1 cellular context compared by ENCODE assay signal in genomic region chr1:86445919-86446318, GRCh38.
TF ChIP-seq lines count a peak whose summit lies in the region.

No MANE protein-coding gene starts in this region.

TF ChIP-seq in K562, 482 proteins besides CTCF, POLR2A, EP300 and RAD21:
- TF ChIP-seq TARDBP (IDR thresholded peaks at IDR 0.05) (no peak), ZBED1 (IDR thresholded peaks at IDR 0.05) (no peak), SMARCB1 (IDR thresholded peaks at IDR 0.05; ENCODE audit: insufficient read length, low read depth) (no peak), MYC (IDR thresholded peaks at IDR 0.05; ENCODE audit: low read depth, low read length) (no peak), MYC (CRISPR knock-in tag; IDR thresholded peaks at IDR 0.05; ENCODE audit: borderline replicate concordance, low read depth) (no peak), ARHGAP35 (IDR thresholded peaks at IDR 0.05; ENCODE audit: partially characterized antibody) (no peak), KAT2B (IDR thresholded peaks at IDR 0.05; ENCODE audit: low read depth, low read length) (no peak), SRSF9 (IDR thresholded peaks at IDR 0.05; ENCODE audit: borderline replicate concordance, low read depth, low read length) (no peak), ZNF740 (CRISPR knock-in tag; IDR thresholded peaks at IDR 0.05) (no peak), ZNF740 (tag; IDR thresholded peaks at IDR 0.05) (no peak), SUPT5H (IDR thresholded peaks at IDR 0.05) (no peak), SAFB2 (IDR thresholded peaks at IDR 0.05; ENCODE audit: borderline replicate concordance, low read depth, low read length, severe bottlenecking) (no peak), HSF4 (CRISPR knock-in tag; IDR thresholded peaks at IDR 0.05; ENCODE audit: borderline replicate concordance) (no peak), PHF8 (IDR thresholded peaks at IDR 0.05; ENCODE audit: borderline replicate concordance, low read length) (no peak), GTF2A2 (tag; IDR thresholded peaks at IDR 0.05) (no peak), BRCA1 (IDR thresholded peaks at IDR 0.05) (no peak), BRCA1 (CRISPR knock-in tag; IDR thresholded peaks at IDR 0.05) (no peak), SMAD4 (CRISPR knock-in tag; conservative IDR thresholded peaks at IDR 0.05) (no peak), ZNF197 (CRISPR knock-in tag; IDR thresholded peaks at IDR 0.05; ENCODE audit: low read depth) (no peak), ZNF57 (CRISPR knock-in tag; IDR thresholded peaks at IDR 0.05) (no peak)
- TF ChIP-seq, protein P1, sequence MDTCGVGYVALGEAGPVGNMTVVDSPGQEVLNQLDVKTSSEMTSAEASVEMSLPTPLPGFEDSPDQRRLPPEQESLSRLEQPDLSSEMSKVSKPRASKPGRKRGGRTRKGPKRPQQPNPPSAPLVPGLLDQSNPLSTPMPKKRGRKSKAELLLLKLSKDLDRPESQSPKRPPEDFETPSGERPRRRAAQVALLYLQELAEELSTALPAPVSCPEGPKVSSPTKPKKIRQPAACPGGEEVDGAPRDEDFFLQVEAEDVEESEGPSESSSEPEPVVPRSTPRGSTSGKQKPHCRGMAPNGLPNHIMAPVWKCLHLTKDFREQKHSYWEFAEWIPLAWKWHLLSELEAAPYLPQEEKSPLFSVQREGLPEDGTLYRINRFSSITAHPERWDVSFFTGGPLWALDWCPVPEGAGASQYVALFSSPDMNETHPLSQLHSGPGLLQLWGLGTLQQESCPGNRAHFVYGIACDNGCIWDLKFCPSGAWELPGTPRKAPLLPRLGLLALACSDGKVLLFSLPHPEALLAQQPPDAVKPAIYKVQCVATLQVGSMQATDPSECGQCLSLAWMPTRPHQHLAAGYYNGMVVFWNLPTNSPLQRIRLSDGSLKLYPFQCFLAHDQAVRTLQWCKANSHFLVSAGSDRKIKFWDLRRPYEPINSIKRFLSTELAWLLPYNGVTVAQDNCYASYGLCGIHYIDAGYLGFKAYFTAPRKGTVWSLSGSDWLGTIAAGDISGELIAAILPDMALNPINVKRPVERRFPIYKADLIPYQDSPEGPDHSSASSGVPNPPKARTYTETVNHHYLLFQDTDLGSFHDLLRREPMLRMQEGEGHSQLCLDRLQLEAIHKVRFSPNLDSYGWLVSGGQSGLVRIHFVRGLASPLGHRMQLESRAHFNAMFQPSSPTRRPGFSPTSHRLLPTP (IDR thresholded peaks at IDR 0.05; ENCODE audit: borderline replicate concordance, extremely low read depth, insufficient read length) = no peak
